17 cellular contexts compared by ENCODE assay signal in the genomic region with DNA sequence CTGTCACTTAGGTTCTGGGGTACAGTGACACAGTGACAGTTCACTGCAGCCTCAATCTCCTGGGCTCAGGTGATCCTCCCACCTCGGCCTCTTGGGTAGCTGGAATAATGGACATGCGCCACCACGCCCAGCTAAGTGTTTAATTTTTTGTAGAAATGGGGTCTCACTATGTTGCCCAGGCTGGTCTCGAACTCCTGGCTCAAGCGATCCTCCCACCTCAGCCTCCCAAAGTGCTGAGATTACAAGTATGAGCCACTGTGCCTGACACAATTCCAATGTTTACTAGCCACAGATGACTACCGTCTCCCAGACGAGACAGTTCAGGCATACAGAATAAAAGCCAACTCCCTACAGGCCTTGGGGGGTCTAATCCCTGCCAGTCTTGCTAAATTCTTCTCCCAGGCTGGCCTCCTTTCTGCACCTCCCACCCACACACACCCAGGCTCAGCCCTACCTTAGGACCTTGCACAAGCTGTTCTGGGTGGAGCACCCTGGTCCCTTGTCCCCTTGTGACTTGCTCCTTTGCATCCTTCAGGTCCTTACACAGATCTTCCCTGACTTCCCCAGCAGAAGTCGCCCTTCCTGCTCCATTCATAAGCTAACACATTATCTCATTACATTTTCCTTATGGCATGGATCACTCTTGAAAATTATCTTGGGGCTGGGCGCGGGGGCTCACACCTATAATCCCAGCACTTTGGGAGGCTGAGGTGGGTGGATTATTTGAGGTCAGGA.
DNase-seq lines count a peak whose midpoint lies in the region; ATAC-seq, FAIRE-seq and TF ChIP-seq lines count a peak whose summit lies in the region.
"Had no signal": no experiment of that assay in that cellular context is flagged by ENCODE, and none has a peak within 500 bp of the region (broad histone marks: within the 10 kb centered on the region; RNA-seq: fewer than 3 reads in every experiment).

No MANE protein-coding gene starts in this region.

- peaks cover 0 to 18% (median 10%) of the 10 kb centered on the region in 11 experiments; a peak in 14 of 22 replicates for H3K36me3 ChIP-seq in BLaER1 treated with 17β-estradiol and CSF1 and Interleukin-3, amounts not matched to agents 10 nM and 100 nM
- no peaks in the 10 kb centered on the region for H3K36me3 ChIP-seq in K562 (ENCODE audit: control insufficient read depth, insufficient read depth, low read length)

- ATAC-seq in K562, result no peak
- ATAC-seq in memory B cell (ENCODE audit: low read depth), result no peak

- H3K4me1 ChIP-seq in BLaER1 treated with 17β-estradiol and CSF1 and Interleukin-3, amounts not matched to agents 10 nM and 100 nM, result peaks cover 77 to 98% (median 96%) of the 10 kb centered on the region in 10 experiments
- peaks cover 0 to 3% of the 10 kb centered on the region in 2 experiments; a peak in 1 of 5 replicates for H3K4me1 ChIP-seq in K562 (replicated peaks in 1 of 2; ENCODE audit: control insufficient read depth in 2 of 2, insufficient read depth in 2 of 2, low read length in 2 of 2)

- CTCF ChIA-PET in K562 (lab: Yijun Ruan, JAX; ENCODE audit: low intra/inter-chr PET ratio), result no interaction called here

- peak overlapping the region in 2 of 10 experiments; percentile 13 to 45; a peak in 2 of 20 replicates for H3K4me3 ChIP-seq in BLaER1 treated with 17β-estradiol and CSF1 and Interleukin-3, amounts not matched to agents 10 nM and 100 nM
- H3K4me3 ChIP-seq in K562, result no peak overlapping the region

- TF ChIP-seq RAD21 in K562 (CRISPR knock-in tag; conservative IDR thresholded peaks at IDR 0.05 in 1 of 2, IDR thresholded peaks at IDR 0.05 in 1 of 2), result no peak

- DNase-seq in D721Med (ENCODE audit: insufficient read length, low spot score) (no peak), K562 (ENCODE audit: extremely low read depth in 1 of 4, low spot score in 3 of 4) (no peak), memory B cell (ENCODE audit: low spot score in 2 of 2) (no peak), ecto neural progenitor cell (ENCODE audit: low spot score) (no peak), mesenteric fat pad (ENCODE audit: low spot score) (no peak), DMS114 treated with DMSO at 0.1 percent for 48 hours (lab: John Stamatoyannopoulos, UW; ENCODE audit: unreplicated experiment) (no peak), pons (ENCODE audit: low spot score) (no peak)
- DNase-seq: CD8-positive, alpha-beta memory T cell; DMS153; EL; H9; IMR-90; MV-4-11; NCI-H1436; NCI-H2081 had no signal

- TF ChIP-seq EP300 in K562 (IDR thresholded peaks at IDR 0.05; ENCODE audit: low read length), result no peak

- TF ChIP-seq CTCF in D721Med (IDR thresholded peaks at IDR 0.05; ENCODE audit: insufficient read depth, missing control alignments) (peak; percentile 20), K562 (IDR thresholded peaks at IDR 0.05 in 2 of 3, conservative IDR thresholded peaks at IDR 0.05 in 1 of 3; ENCODE audit: insufficient read depth in 2 of 3, low read depth in 1 of 3, low read length in 3 of 3) (peak in 1 of 3 experiments; percentile 20; a peak in 1 of 6 replicates)

- peaks cover 18% of the 10 kb centered on the region for H3K4me1 Mint-ChIP-seq in memory B cell

- peak overlapping the region in 10 of 11 experiments; percentile 20 to 94 (median 88); a peak in 18 of 22 replicates for H3K27ac ChIP-seq in BLaER1 treated with 17β-estradiol and CSF1 and Interleukin-3, amounts not matched to agents 10 nM and 100 nM
- H3K27ac ChIP-seq in K562 (ENCODE audit: extremely low read depth, low read depth, low read length), result no peak overlapping the region

- no peak overlapping the region for H3K4me3 Mint-ChIP-seq in memory B cell
- H3K4me3 Mint-ChIP-seq: B cell, H9 had no signal

- 8% methylated on average over 10 of the region's 10 CpGs for WGBS in K562 (ENCODE audit: insufficient coverage, low coverage, missing lambda C conversion rate)

- no peaks in the 10 kb centered on the region for H3K9me3 Mint-ChIP-seq in memory B cell
- H3K9me3 Mint-ChIP-seq: CD8-positive, alpha-beta memory T cell; H9 had no signal

- H3K9me1 ChIP-seq in K562 (ENCODE audit: control insufficient read depth, insufficient read depth, low read length), result no peaks in the 10 kb centered on the region

- H3K79me2 ChIP-seq in K562 (ENCODE audit: control insufficient read depth, insufficient read depth, low read length), result no peaks in the 10 kb centered on the region

- H3K27me3 ChIP-seq in BLaER1 treated with 17β-estradiol and CSF1 and Interleukin-3, amounts not matched to agents 10 nM and 100 nM, result no peaks in the 10 kb centered on the region
- peaks cover 2 to 28% of the 10 kb centered on the region in 2 experiments; a peak in 3 of 5 replicates for H3K27me3 ChIP-seq in K562 (ENCODE audit: control insufficient read depth in 2 of 2, insufficient read depth in 2 of 2, low read length in 2 of 2)

- H3K27me3 Mint-ChIP-seq in memory B cell, result peaks cover 4% of the 10 kb centered on the region
- H3K27me3 Mint-ChIP-seq: B cell; CD8-positive, alpha-beta memory T cell had no signal

- peak overlapping the region; percentile 71 to 97 (median 91) for H3K4me2 ChIP-seq in BLaER1 treated with 17β-estradiol and CSF1 and Interleukin-3, amounts not matched to agents 10 nM and 100 nM
- no peak overlapping the region for H3K4me2 ChIP-seq in K562 (ENCODE audit: insufficient read depth, low read length)

- H3K9me3 ChIP-seq in BLaER1 treated with 17β-estradiol and CSF1 and Interleukin-3, amounts not matched to agents 10 nM and 100 nM (replicated peaks in 1 of 11), result no peaks in the 10 kb centered on the region
- H3K9me3 ChIP-seq in K562 (replicated peaks; ENCODE audit: control insufficient read depth, insufficient read depth, low read depth, low read length), result no peaks in the 10 kb centered on the region

- no peak overlapping the region for H2AFZ ChIP-seq in K562 (ENCODE audit: low read depth, low read length)

- FAIRE-seq in D721Med (lab: Jason Lieb, UNC), result no peak
- peak; percentile 55 for FAIRE-seq in K562 (lab: Jason Lieb, UNC)

- intact Hi-C loops in K562 (cut with micrococcal nuclease), result no loop called here

- no peak for TF ChIP-seq POLR2A in K562 (conservative IDR thresholded peaks at IDR 0.05)

- in situ Hi-C loops in K562 (cut with MboI), result no loop called here

- H3K36me3 Mint-ChIP-seq in memory B cell, result no peaks in the 10 kb centered on the region
- H3K36me3 Mint-ChIP-seq: CD8-positive, alpha-beta memory T cell had no signal

- BruUV-seq in K562 (replicated peaks; lab: Mats Ljungman, UMichigan), result no TSS peak

- peaks cover 0 to 17% (median 0%) of the 10 kb centered on the region in 11 experiments; a peak in 6 of 22 replicates for H4K20me1 ChIP-seq in BLaER1 treated with 17β-estradiol and CSF1 and Interleukin-3, amounts not matched to agents 10 nM and 100 nM
- H4K20me1 ChIP-seq in K562 (replicated peaks; ENCODE audit: control insufficient read depth, insufficient read depth, low read length), result no peaks in the 10 kb centered on the region; the same call in 1 of the 2 replicates

- POLR2A ChIA-PET in K562 (lab: Yijun Ruan, JAX), result interaction anchor here (0.9 kb wide), 1 partner anchor 21 kb away, joined by 3 read pairs; no protein-coding TSS in a partner anchor

- H3K27ac Mint-ChIP-seq in memory B cell, result peak overlapping the region; percentile 19
- H3K27ac Mint-ChIP-seq: B cell, H9 had no signal

- H3K9ac ChIP-seq in BLaER1 treated with 17β-estradiol and CSF1 and Interleukin-3, amounts not matched to agents 10 nM and 100 nM, result peak overlapping the region in 9 of 11 experiments; percentile 53 to 87 (median 71); a peak in 17 of 22 replicates
- H3K9ac ChIP-seq in K562 (ENCODE audit: insufficient read depth in 1 of 2, low read depth in 2 of 2, low read length in 2 of 2), result no peak overlapping the region

TF ChIP-seq in K562, 482 proteins besides CTCF, POLR2A, EP300 and RAD21 (continues in another document):
- TF ChIP-seq ZNF282 (CRISPR knock-in tag; IDR thresholded peaks at IDR 0.05), result no peak
- no peak for TF ChIP-seq FOXK1 (CRISPR knock-in tag; IDR thresholded peaks at IDR 0.05; ENCODE audit: borderline replicate concordance)
- no peak for TF ChIP-seq ZNF561 (CRISPR knock-in tag; conservative IDR thresholded peaks at IDR 0.05)
- no peak for TF ChIP-seq SIX5 (IDR thresholded peaks at IDR 0.05; ENCODE audit: borderline replicate concordance in 1 of 2, insufficient read depth in 1 of 2, low read depth in 1 of 2, low read length in 2 of 2)
- TF ChIP-seq ADNP (tag; IDR thresholded peaks at IDR 0.05), result no peak
- TF ChIP-seq, protein P1, sequence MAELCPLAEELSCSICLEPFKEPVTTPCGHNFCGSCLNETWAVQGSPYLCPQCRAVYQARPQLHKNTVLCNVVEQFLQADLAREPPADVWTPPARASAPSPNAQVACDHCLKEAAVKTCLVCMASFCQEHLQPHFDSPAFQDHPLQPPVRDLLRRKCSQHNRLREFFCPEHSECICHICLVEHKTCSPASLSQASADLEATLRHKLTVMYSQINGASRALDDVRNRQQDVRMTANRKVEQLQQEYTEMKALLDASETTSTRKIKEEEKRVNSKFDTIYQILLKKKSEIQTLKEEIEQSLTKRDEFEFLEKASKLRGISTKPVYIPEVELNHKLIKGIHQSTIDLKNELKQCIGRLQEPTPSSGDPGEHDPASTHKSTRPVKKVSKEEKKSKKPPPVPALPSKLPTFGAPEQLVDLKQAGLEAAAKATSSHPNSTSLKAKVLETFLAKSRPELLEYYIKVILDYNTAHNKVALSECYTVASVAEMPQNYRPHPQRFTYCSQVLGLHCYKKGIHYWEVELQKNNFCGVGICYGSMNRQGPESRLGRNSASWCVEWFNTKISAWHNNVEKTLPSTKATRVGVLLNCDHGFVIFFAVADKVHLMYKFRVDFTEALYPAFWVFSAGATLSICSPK (IDR thresholded peaks at IDR 0.05; ENCODE audit: borderline replicate concordance), result no peak
- TF ChIP-seq ZNF146 (CRISPR knock-in tag; IDR thresholded peaks at IDR 0.05; ENCODE audit: unreplicated experiment), result no peak
- TF ChIP-seq, protein P2, sequence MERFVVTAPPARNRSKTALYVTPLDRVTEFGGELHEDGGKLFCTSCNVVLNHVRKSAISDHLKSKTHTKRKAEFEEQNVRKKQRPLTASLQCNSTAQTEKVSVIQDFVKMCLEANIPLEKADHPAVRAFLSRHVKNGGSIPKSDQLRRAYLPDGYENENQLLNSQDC (CRISPR knock-in tag; IDR thresholded peaks at IDR 0.05), result no peak
- TF ChIP-seq ZC3H4 (CRISPR knock-in tag; IDR thresholded peaks at IDR 0.05; ENCODE audit: borderline replicate concordance), result no peak
- no peak for TF ChIP-seq ZNF134 (CRISPR knock-in tag; conservative IDR thresholded peaks at IDR 0.05)

Comparison
In these comparisons a context has a peak if more than half of its experiments do, and no peak if none do; other contexts are left out.
1. H3K9ac ChIP-seq: peak in BLaER1 treated with 17β-estradiol and CSF1 and Interleukin-3, amounts not matched to agents 10 nM and 100 nM (9 of 11); none in K562 (0 of 2).